Comparison of ENCODE assay signal across 17 cellular contexts in the genomic region with DNA sequence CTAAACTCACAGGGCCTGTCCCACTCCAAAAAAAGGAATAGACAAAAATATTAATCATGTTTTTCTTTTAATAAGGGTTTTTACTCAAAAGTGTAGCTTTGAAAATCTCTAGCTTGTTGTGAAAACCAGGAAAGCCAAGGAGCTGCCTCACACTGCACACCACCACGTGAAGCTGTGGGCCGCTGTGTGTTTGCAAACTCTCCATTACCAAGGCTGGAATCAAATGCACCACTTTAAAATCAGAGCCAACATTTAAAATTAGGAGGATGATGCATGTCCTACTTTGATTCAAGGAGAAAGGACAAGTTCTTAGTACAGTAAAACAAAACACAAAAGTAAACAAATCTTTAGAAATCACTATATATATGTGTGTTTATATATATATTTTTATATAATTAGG.
A peak's percentile ranks its signal among the peaks of the same experiment; 100 is the strongest.
DNase-seq lines count a peak whose midpoint lies in the region; ATAC-seq and TF ChIP-seq lines count a peak whose summit lies in the region.
"Had no signal": no experiment of that assay in that cellular context is flagged by ENCODE, and none has a peak within 500 bp of the region (broad histone marks: within the 10 kb centered on the region; RNA-seq: fewer than 3 reads in every experiment).

No MANE protein-coding gene starts in this region.

- 84% methylated on average over 2 of the region's 2 CpGs for WGBS in right cardiac atrium
- 25 to 43% (median 39%) methylated on average over 2 of the region's 2 CpGs for WGBS in psoas muscle, 3 donors

- ATAC-seq in Right ventricle myocardium superior (ENCODE audit: poor library complexity) (peak; percentile 60), Right ventricle myocardium inferior (no peak), right cardiac atrium (no peak), psoas muscle (peak; percentile 76 to 93 (median 80)), GM18505 (IDR thresholded peaks at IDR 0.05; ENCODE audit: unreplicated experiment) (no peak)
- ATAC-seq: CD8-positive, alpha-beta T cell had no signal

- H3K4me3 ChIP-seq in left ventricle myocardium inferior (no peak overlapping the region), right cardiac atrium (ENCODE audit: low read length) (no peak overlapping the region), psoas muscle (no peak overlapping the region)
- H3K4me3 ChIP-seq: BLaER1, GM23248 had no signal

- TF ChIP-seq CTCF in left ventricle myocardium inferior (IDR thresholded peaks at IDR 0.05; ENCODE audit: borderline replicate concordance) (no peak), psoas muscle (IDR thresholded peaks at IDR 0.05) (no peak)

- intact Hi-C loops in Right ventricle myocardium superior (cut with DNase I): no loop called here
- intact Hi-C loops in Right ventricle myocardium inferior (cut with DNase I): no loop called here
- intact Hi-C loops in left ventricle myocardium inferior (cut with micrococcal nuclease): no loop called here
- intact Hi-C loops in right cardiac atrium (cut with DNase I): no loop called here
- intact Hi-C loops in psoas muscle (cut with DNase I): no loop called here

- peaks cover 8% of the 10 kb centered on the region for H3K4me1 ChIP-seq in left ventricle myocardium inferior
- no peaks in the 10 kb centered on the region for H3K4me1 ChIP-seq in right cardiac atrium (ENCODE audit: control insufficient read depth, insufficient read depth, low read length)
- H3K4me1 ChIP-seq in psoas muscle: peaks cover 19% of the 10 kb centered on the region
- H3K4me1 ChIP-seq: Caco-2 had no signal

- no peaks in the 10 kb centered on the region for H3K9me3 ChIP-seq in left ventricle myocardium inferior (replicated peaks)
- H3K9me3 ChIP-seq in right cardiac atrium (ENCODE audit: control insufficient read depth, low read length): no peaks in the 10 kb centered on the region
- no peaks in the 10 kb centered on the region for H3K9me3 ChIP-seq in psoas muscle
- H3K9me3 ChIP-seq: BLaER1, Caco-2 had no signal

- no peak for TF ChIP-seq POLR2A in GM18505 (IDR thresholded peaks at IDR 0.05; ENCODE audit: borderline replicate concordance, extremely low read depth, insufficient read depth, insufficient read length)

- H3K27me3 ChIP-seq in left ventricle myocardium inferior (ENCODE audit: low read depth): no peaks in the 10 kb centered on the region
- H3K27me3 ChIP-seq in right cardiac atrium (ENCODE audit: control insufficient read depth, insufficient read depth): no peaks in the 10 kb centered on the region
- no peaks in the 10 kb centered on the region for H3K27me3 ChIP-seq in psoas muscle (ENCODE audit: insufficient read depth in 3 of 3, low read length in 2 of 3)
- H3K27me3 ChIP-seq: BLaER1 had no signal

- peak overlapping the region; percentile 16 for H3K27ac ChIP-seq in left ventricle myocardium inferior (replicated peaks)
- H3K27ac ChIP-seq in right cardiac atrium (ENCODE audit: low read length): no peak overlapping the region
- peak overlapping the region; percentile 84 for H3K27ac ChIP-seq in psoas muscle
- H3K27ac ChIP-seq: 22Rv1, BLaER1, C4-2B, GM23248 had no signal

- H3K36me3 ChIP-seq in left ventricle myocardium inferior (peaks cover 66% of the 10 kb centered on the region), psoas muscle (ENCODE audit: insufficient read depth in 1 of 2, low read depth in 1 of 2) (peaks cover 12 to 63% of the 10 kb centered on the region in 2 donors)

- DNase-seq in Right ventricle myocardium superior (no peak), Right ventricle myocardium inferior (ENCODE audit: missing footprints) (no peak), left ventricle myocardium inferior (no peak), right cardiac atrium (no peak), psoas muscle (no peak)
- DNase-seq: Caco-2; CD4-positive, CD25-positive, alpha-beta regulatory T cell; CD8-positive, alpha-beta T cell; DMS153; DND-41; GM23248; H7; HCEC 1CT had no signal

Comparison
In these comparisons a context has a peak if more than half of its experiments do, and no peak if none do; other contexts are left out.
1. ATAC-seq: peak in Right ventricle myocardium superior (single experiment) and psoas muscle (4 of 4); none in Right ventricle myocardium inferior (single experiment), right cardiac atrium (0 of 2) and GM18505 (single experiment).